Comparison of ENCODE assay signal across 2 cellular contexts in genomic region chr22:20578707-20579106, GRCh38.
TF ChIP-seq lines count a peak whose summit lies in the region.

No MANE protein-coding gene starts in this region.

TF ChIP-seq in WTC11, 78 proteins besides CTCF, POLR2A, EP300 and RAD21:
- TF ChIP-seq PRDM15 (CRISPR knock-in tag; IDR thresholded peaks at IDR 0.05) (no peak), ZNF317 (CRISPR knock-in tag; IDR thresholded peaks at IDR 0.05; ENCODE audit: borderline replicate concordance, low read depth) (no peak), HMGXB4 (CRISPR knock-in tag; IDR thresholded peaks at IDR 0.05) (no peak), CREM (CRISPR knock-in tag; IDR thresholded peaks at IDR 0.05) (no peak), MXD4 (CRISPR knock-in tag; IDR thresholded peaks at IDR 0.05; ENCODE audit: borderline replicate concordance) (no peak), AFF4 (CRISPR knock-in tag; IDR thresholded peaks at IDR 0.05; ENCODE audit: borderline replicate concordance) (no peak), SMAD4 (CRISPR knock-in tag; IDR thresholded peaks at IDR 0.05) (no peak), PRRX2 (CRISPR knock-in tag; IDR thresholded peaks at IDR 0.05) (no peak)
TF ChIP-seq in WTC11: peak in this region for 0.

TF ChIP-seq in H1, 55 proteins besides CTCF, POLR2A, EP300 and RAD21 (continued from another document):
- TF ChIP-seq E2F6 (IDR thresholded peaks at IDR 0.05) (no peak), CBX5 (IDR thresholded peaks at IDR 0.05; ENCODE audit: low read depth, low read length) (no peak), BCL11A (IDR thresholded peaks at IDR 0.05; ENCODE audit: low read depth in 2 of 2, low read length in 2 of 2) (no peak), NRF1 (IDR thresholded peaks at IDR 0.05; ENCODE audit: low read depth, low read length) (no peak), CBX8 (IDR thresholded peaks at IDR 0.05; ENCODE audit: borderline replicate concordance, low read depth, low read length) (no peak), FOSL1 (IDR thresholded peaks at IDR 0.05; ENCODE audit: insufficient read depth, low read depth, low read length) (no peak), KDM4A (IDR thresholded peaks at IDR 0.05; ENCODE audit: low read depth, low read length, severe bottlenecking) (no peak), SAP30 (IDR thresholded peaks at IDR 0.05; ENCODE audit: insufficient read depth, insufficient replicate concordance, low read length) (no peak), TAF7 (optimal IDR thresholded peaks at IDR 0.05; ENCODE audit: borderline replicate concordance, low read depth, low read length) (no peak), YY1 (IDR thresholded peaks at IDR 0.05; ENCODE audit: low read depth, low read length) (no peak), SUZ12 (IDR thresholded peaks at IDR 0.05; ENCODE audit: low read length) (no peak), TAF1 (IDR thresholded peaks at IDR 0.05; ENCODE audit: low read depth, low read length) (no peak)
